Comparison of ENCODE assay signal across 27 cellular contexts in the genomic region with DNA sequence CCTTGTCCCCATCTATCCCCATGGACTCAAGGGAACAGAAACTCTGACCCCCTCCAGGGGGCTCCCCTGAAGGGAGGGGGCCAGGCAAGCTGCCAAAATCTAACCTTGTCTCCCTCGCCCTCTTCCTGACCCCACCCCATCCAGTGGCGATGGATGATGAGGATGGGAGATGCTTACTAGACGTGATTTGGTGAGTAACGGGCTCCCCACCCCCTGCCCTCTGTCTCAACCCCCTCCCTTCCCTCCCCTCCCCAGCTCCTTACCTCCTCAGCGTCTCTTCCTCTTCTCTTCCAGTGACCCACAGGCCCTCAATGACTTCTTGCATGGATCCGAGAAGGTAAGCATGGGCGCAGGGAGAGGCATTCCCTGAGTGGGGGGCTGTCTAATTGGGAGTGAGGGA. TPM values are rescaled to one million over a fixed set of nuclear protein-coding genes. Genes with fewer than 3 reads are reported as not detected.
"Had no signal": no experiment of that assay in that cellular context is flagged by ENCODE, and none has a peak within 500 bp of the region (broad histone marks: within the 10 kb centered on the region; RNA-seq: fewer than 3 reads in every experiment).

No MANE protein-coding gene starts in this region.

- H3K4me1 Mint-ChIP-seq: neural crest cell had no signal

- H3K9me3 Mint-ChIP-seq: immature natural killer cell; naive B cell; natural killer cell treated with Interleukin-12 subunit alpha and Interleukin-12 subunit beta and Interleukin-15 and Interleukin-18, amount 100 ng/mL, for 72 hours; neural crest cell; stimulated activated memory B cell treated with anti-CD40 and anti-IgM and Interleukin-4, amounts not matched to agents 10 μg/mL and 1 μg/mL and 100 μg/mL, for 72 hours; stimulated activated naive CD8-positive, alpha-beta T cell treated with anti-CD3 and anti-CD28 coated beads, Interleukin-15, Interleukin-2, amounts not matched to agents 100 ng/mL and 50 ng/mL, for 24 hours had no signal

- H3K27me3 Mint-ChIP-seq: memory B cell; naive B cell; natural killer cell treated with Interleukin-12 subunit alpha and Interleukin-12 subunit beta and Interleukin-15 and Interleukin-18, amount 100 ng/mL, for 72 hours; stimulated activated memory B cell treated with anti-CD40 and anti-IgM and Interleukin-4, amounts not matched to agents 10 μg/mL and 1 μg/mL and 100 μg/mL, for 72 hours; stimulated activated naive CD8-positive, alpha-beta T cell treated with anti-CD3 and anti-CD28 coated beads, Interleukin-15, Interleukin-2, amounts not matched to agents 100 ng/mL and 50 ng/mL, for 24 hours had no signal

- H3K4me3 ChIP-seq: coronary artery, esophagus muscularis mucosa, lung, mucosa of descending colon, prostate gland, sigmoid colon, thoracic aorta, tibial nerve, upper lobe of left lung, uterus had no signal

- H3K36me3 Mint-ChIP-seq: natural killer cell treated with Interleukin-12 subunit alpha and Interleukin-12 subunit beta and Interleukin-15 and Interleukin-18, amount 100 ng/mL, for 72 hours had no signal

- ATAC-seq: foreskin keratinocyte; left lobe of liver; mucosa of descending colon; natural killer cell treated with Interleukin-12 subunit alpha and Interleukin-12 subunit beta and Interleukin-15 and Interleukin-18, amount 100 ng/mL, for 72 hours; right cardiac atrium; stimulated activated memory B cell treated with anti-CD40 and anti-IgM and Interleukin-4, amounts not matched to agents 10 μg/mL and 1 μg/mL and 100 μg/mL, for 72 hours had no signal

- DNase-seq: dermis blood vessel endothelial cell; effector memory CD4-positive, alpha-beta T cell; foreskin keratinocyte; hypothalamus; immature natural killer cell; naive B cell; right cardiac atrium; sigmoid colon; stimulated activated CD4-positive, alpha-beta T cell treated with anti-CD3 and anti-CD28 coated beads, Interleukin-2, amount 100 ng/mL, for 24 hours; stimulated activated CD4-positive, alpha-beta T cell treated with anti-CD3 and anti-CD28 coated beads, Interleukin-4, amount 100 ng/mL, for 24 hours; upper lobe of left lung; uterus had no signal

- H3K27me3 ChIP-seq: esophagus muscularis mucosa, foreskin keratinocyte, neutrophil, sigmoid colon, tibial nerve, upper lobe of left lung, uterus had no signal

- H3K9me3 ChIP-seq: esophagus muscularis mucosa, mucosa of descending colon, neutrophil, prostate gland, sigmoid colon, thoracic aorta, tibial nerve, upper lobe of left lung, uterus had no signal

- H3K4me3 Mint-ChIP-seq: immature natural killer cell; memory B cell; naive B cell; natural killer cell treated with Interleukin-12 subunit alpha and Interleukin-12 subunit beta and Interleukin-15 and Interleukin-18, amount 100 ng/mL, for 72 hours; neural crest cell; stimulated activated memory B cell treated with anti-CD40 and anti-IgM and Interleukin-4, amounts not matched to agents 10 μg/mL and 1 μg/mL and 100 μg/mL, for 72 hours; stimulated activated naive CD8-positive, alpha-beta T cell treated with anti-CD3 and anti-CD28 coated beads, Interleukin-15, Interleukin-2, amounts not matched to agents 100 ng/mL and 50 ng/mL, for 24 hours had no signal

- H3K36me3 ChIP-seq: prostate gland, uterus had no signal

- H3K27ac Mint-ChIP-seq: natural killer cell treated with Interleukin-12 subunit alpha and Interleukin-12 subunit beta and Interleukin-15 and Interleukin-18, amount 100 ng/mL, for 72 hours; stimulated activated memory B cell treated with anti-CD40 and anti-IgM and Interleukin-4, amounts not matched to agents 10 μg/mL and 1 μg/mL and 100 μg/mL, for 72 hours; stimulated activated naive CD8-positive, alpha-beta T cell treated with anti-CD3 and anti-CD28 coated beads, Interleukin-15, Interleukin-2, amounts not matched to agents 100 ng/mL and 50 ng/mL, for 24 hours had no signal

- H3K27ac ChIP-seq: coronary artery, esophagus muscularis mucosa, foreskin keratinocyte, neutrophil, parathyroid adenoma, prostate gland, sigmoid colon, thoracic aorta, tibial nerve, upper lobe of left lung had no signal

- H2AFZ ChIP-seq: parathyroid adenoma had no signal

- H3K4me1 ChIP-seq: foreskin keratinocyte, parathyroid adenoma, prostate gland, uterus had no signal

RNA-seq across cellular contexts. Expression of gene EHD2, which starts 39.8 kb away (rescaled TPM):
- total RNA-seq: natural killer cell treated with Interleukin-12 subunit alpha and Interleukin-12 subunit beta and Interleukin-15 and Interleukin-18, amount 100 ng/mL, for 72 hours had no signal
